Comparison of ENCODE assay signal across 16 cellular contexts in genomic region chr13:27977476-27978300, GRCh38. TPM values are rescaled to one million over a fixed set of nuclear protein-coding genes. Genes with fewer than 3 reads are reported as not detected.
DNase-seq lines count a peak whose midpoint lies in the region; ATAC-seq, FAIRE-seq and TF ChIP-seq lines count a peak whose summit lies in the region.
"Had no signal": no experiment of that assay in that cellular context is flagged by ENCODE, and none has a peak within 500 bp of the region (broad histone marks: within the 10 kb centered on the region; RNA-seq: fewer than 3 reads in every experiment).

No MANE protein-coding gene starts in this region.

- H3K27ac Mint-ChIP-seq in endothelial cell (ENCODE audit: unreplicated experiment), result no peak overlapping the region

- no peaks in the 10 kb centered on the region for H3K9me3 ChIP-seq in MG63
- H3K9me3 ChIP-seq in pancreas, result no peaks in the 10 kb centered on the region
- H3K9me3 ChIP-seq: esophagus muscularis mucosa, thyroid gland had no signal

- intact Hi-C loops in pancreas (cut with DNase I), result no loop called here

- peaks cover 0 to 6% (median 4%) of the 10 kb centered on the region in 3 donors for H3K4me1 ChIP-seq in pancreas

- peaks cover 5% of the 10 kb centered on the region for H3K36me3 Mint-ChIP-seq in endothelial cell (ENCODE audit: low read depth, unreplicated experiment)

- H3K4me3 ChIP-seq in MG63 (no peak overlapping the region; the same call in 1 of the 2 replicates), pancreas (peak overlapping the region in 3 of 4 donors; percentile 6 to 38 (median 26))
- H3K4me3 ChIP-seq: thyroid gland had no signal

- TF ChIP-seq CTCF in endothelial cell (IDR thresholded peaks at IDR 0.05; ENCODE audit: unreplicated experiment) (no peak), pancreas (IDR thresholded peaks at IDR 0.05) (no peak)

- H3K36me3 ChIP-seq in MG63 (no peaks in the 10 kb centered on the region), pancreas (no peaks in the 10 kb centered on the region)
- H3K36me3 ChIP-seq: esophagus muscularis mucosa, thyroid gland had no signal

- peaks cover 46% of the 10 kb centered on the region for H3K27me3 Mint-ChIP-seq in endothelial cell (ENCODE audit: unreplicated experiment)

- H3K4me1 Mint-ChIP-seq in endothelial cell (ENCODE audit: unreplicated experiment), result peaks cover 34% of the 10 kb centered on the region

- H3K9me3 Mint-ChIP-seq in endothelial cell (ENCODE audit: unreplicated experiment), result no peaks in the 10 kb centered on the region

- DNase-seq in ELF-1 (ENCODE audit: low read depth, low spot score) (peak; percentile 69), MG63 (peak; percentile 34), endothelial cell (ENCODE audit: low spot score) (no peak), pancreas (peak in 2 of 6 donors; percentile 34 to 58)
- DNase-seq: activated CD4-positive, alpha-beta T cell treated with anti-CD3 and anti-CD28 coated beads, Interleukin-2, amount 50 U/mL, for 48 hours; NCI-H146; NK-92 treated with Interleukin-12 subunit alpha and Interleukin-12 subunit beta, amount 100 ng/mL, for 24 hours; thyroid gland had no signal

- ATAC-seq in pancreas, result peak in 1 of 4 donors; percentile 28
- no peak for ATAC-seq in GM18868 (IDR thresholded peaks at IDR 0.05; ENCODE audit: unreplicated experiment)
- no peak for ATAC-seq in HG03439 (IDR thresholded peaks at IDR 0.05; ENCODE audit: unreplicated experiment)
- ATAC-seq in activated CD4-positive, CD25-positive, alpha-beta regulatory T cell treated with anti-CD3 and anti-CD28 coated beads, Interleukin-2, amount 50 U/mL, for 24 hours, result no peak

- 4 to 6% methylated on average over 80 of the region's 80 CpGs for WGBS in pancreas, 2 donors

- FAIRE-seq in pancreas (lab: Jason Lieb, UNC), result no peak
- FAIRE-seq: D721Med, keratinocyte had no signal

- H3K27me3 ChIP-seq in MG63, result peaks cover 25% of the 10 kb centered on the region
- peaks cover 0 to 19% (median 9%) of the 10 kb centered on the region in 4 donors for H3K27me3 ChIP-seq in pancreas

- peak overlapping the region; percentile 85 for H3K4me3 Mint-ChIP-seq in endothelial cell (ENCODE audit: unreplicated experiment)

- H3K27ac ChIP-seq in pancreas, result no peak overlapping the region
- H3K27ac ChIP-seq: esophagus muscularis mucosa, thyroid gland had no signal

RNA-seq across cellular contexts. Expression of gene CDX2, which starts 8.6 kb away (rescaled TPM):
- total RNA-seq in MG63 (2014; rRNA removed; shearing (Covaris generic); ENCODE audit: low replicate concordance), result 0.07 TPM in 1 of 2 replicates, not detected in the other
- total RNA-seq in endothelial cell (ENCODE audit: unreplicated experiment), result 0.33 TPM
- 1 to 10 TPM; 2.8 to 6.0 (median 4.8) TPM for total RNA-seq in pancreas
- polyA plus RNA-seq in pancreas, result 1 to 10 TPM; 3.5 to 6.9 TPM
- total RNA-seq: HT1080, osteocyte, thyroid gland had no signal
- polyA plus RNA-seq: keratinocyte had no signal

RNA-seq across cellular contexts. Expression of gene URAD, which starts 10.8 kb away (rescaled TPM):
- not detected in 2 replicates for total RNA-seq in MG63 (2014; rRNA removed; shearing (Covaris generic); ENCODE audit: low replicate concordance)
- total RNA-seq in endothelial cell (ENCODE audit: unreplicated experiment), result not detected
- total RNA-seq in pancreas, result not detected
- polyA plus RNA-seq in pancreas, result under 1 TPM in 1 of 2 donors, not detected in 1; 0.31 TPM
- total RNA-seq: esophagus muscularis mucosa, HT1080, osteocyte, thyroid gland had no signal
- polyA plus RNA-seq: keratinocyte had no signal

RNA-seq across cellular contexts. Expression of gene PDX1, which starts 57.9 kb away (rescaled TPM):
- total RNA-seq in MG63 (2014; rRNA removed; shearing (Covaris generic); ENCODE audit: low replicate concordance), result not detected in 2 replicates
- total RNA-seq in endothelial cell (ENCODE audit: unreplicated experiment) (0.59 TPM), pancreas (10 to 100 TPM in 5 of 6 donors, 1 to 10 TPM in 1; 8.0 to 17.1 (median 12.3) TPM)
- polyA plus RNA-seq in pancreas, result 10 to 100 TPM; 15.7 to 26.1 TPM
- total RNA-seq: esophagus muscularis mucosa, HT1080, osteocyte, thyroid gland had no signal
- polyA plus RNA-seq: keratinocyte had no signal
